In genomic region chr3:76585794-76586392, GRCh38 we compare ENCODE assay signal across 9 cellular contexts.
DNase-seq lines count a peak whose midpoint lies in the region; ATAC-seq and TF ChIP-seq lines count a peak whose summit lies in the region.
"Had no signal": no experiment of that assay in that cellular context is flagged by ENCODE, and none has a peak within 500 bp of the region (broad histone marks: within the 10 kb centered on the region; RNA-seq: fewer than 3 reads in every experiment).

No MANE protein-coding gene starts in this region.

- H3K27ac ChIP-seq in heart right ventricle, result no peak overlapping the region
- H3K27ac ChIP-seq in Panc1 (ENCODE audit: low read length), result no peak overlapping the region

- H3K4me1 ChIP-seq in heart right ventricle (peaks cover 0 to 8% (median 0%) of the 10 kb centered on the region in 9 donors), Panc1 (ENCODE audit: control insufficient read depth, insufficient read depth, low read length) (no peaks in the 10 kb centered on the region)

- DNase-seq in heart right ventricle (no peak), left ventricle myocardium superior (no peak), Panc1 (ENCODE audit: low read depth, low spot score) (no peak), foreskin fibroblast (peak in 1 of 2 donors; percentile 38), T-helper 2 cell (no peak), middle frontal gyrus (ENCODE audit: extremely low spot score, low spot score) (no peak), NCI-H1436 (lab: John Stamatoyannopoulos, UW) (no peak)
- DNase-seq: NCI-H1048 had no signal

- intact Hi-C loops in heart right ventricle (cut with DNase I), result loop anchor here in 2 of 10 donors (10.0 kb wide), 1 partner anchor 561 kb away; no protein-coding TSS in a partner anchor
- intact Hi-C loops in left ventricle myocardium superior (cut with micrococcal nuclease), result no loop called here
- intact Hi-C loops in Panc1 (cut with micrococcal nuclease; ENCODE audit: unreplicated experiment), result no loop called here

- H3K27me3 ChIP-seq in heart right ventricle (no peaks in the 10 kb centered on the region), Panc1 (ENCODE audit: control insufficient read depth, insufficient read depth, low read length) (no peaks in the 10 kb centered on the region)

- POLR2A ChIA-PET in Panc1 (lab: Charles Lee), result no interaction called here

- H3K36me3 ChIP-seq in heart right ventricle, result no peaks in the 10 kb centered on the region
- no peaks in the 10 kb centered on the region for H3K36me3 ChIP-seq in Panc1 (ENCODE audit: control insufficient read depth, insufficient read depth, low read length)

- TF ChIP-seq CTCF in heart right ventricle (IDR thresholded peaks at IDR 0.05), result peak; percentile 18 to 59 (median 55)
- TF ChIP-seq CTCF in Panc1 (IDR thresholded peaks at IDR 0.05), result peak; percentile 37; the same call in 1 of the 2 replicates
- TF ChIP-seq CTCF in foreskin fibroblast (IDR thresholded peaks at IDR 0.05; ENCODE audit: low read depth, low read length), result peak; percentile 49

- 53 to 74% methylated on average over 2 of the region's 2 CpGs for WGBS in heart right ventricle, 2 donors

- BruUV-seq in Panc1 (replicated peaks; lab: Mats Ljungman, UMichigan), result no TSS peak

- in situ Hi-C loops in Panc1 (cut with HindIII; ENCODE audit: low pct_unique_long_range_greater_than_20kb, low sequenced_read_pairs), result no loop called here

- H3K4me3 ChIP-seq in heart right ventricle (no peak overlapping the region), Panc1 (ENCODE audit: low read depth in 2 of 2, low read length in 2 of 2) (no peak overlapping the region), foreskin fibroblast (ENCODE audit: low read depth in 1 of 2, low read length in 2 of 2) (no peak overlapping the region)

- CTCF ChIA-PET in Panc1 (lab: Charles Lee), result no interaction called here

- ATAC-seq in heart right ventricle (no peak), left ventricle myocardium superior (no peak), Panc1 (no peak), HG03280 (IDR thresholded peaks at IDR 0.05; ENCODE audit: unreplicated experiment) (no peak)

- H3K9me3 ChIP-seq in heart right ventricle, result no peaks in the 10 kb centered on the region
- H3K9me3 ChIP-seq in Panc1 (ENCODE audit: control insufficient read depth, insufficient read depth, low read depth, low read length), result no peaks in the 10 kb centered on the region
